12 cellular contexts compared by ENCODE assay signal in genomic region chr19:50772408-50773311, GRCh38. TPM values are rescaled to one million over a fixed set of nuclear protein-coding genes. Genes with fewer than 3 reads are reported as not detected.
A peak's percentile ranks its signal among the peaks of the same experiment; 100 is the strongest.
DNase-seq lines count a peak whose midpoint lies in the region; ATAC-seq, FAIRE-seq and TF ChIP-seq lines count a peak whose summit lies in the region.
"Had no signal": no experiment of that assay in that cellular context is flagged by ENCODE, and none has a peak within 500 bp of the region (broad histone marks: within the 10 kb centered on the region; RNA-seq: fewer than 3 reads in every experiment).

No MANE protein-coding gene starts in this region.

- TF ChIP-seq CTCF in GM12865 (IDR thresholded peaks at IDR 0.05; ENCODE audit: insufficient read depth, low read depth, low read length, missing control alignments): no peak
- TF ChIP-seq CTCF in H1 (IDR thresholded peaks at IDR 0.05; ENCODE audit: control extremely low read depth in 1 of 3, insufficient read depth in 1 of 3, low read depth in 1 of 3, low read length in 3 of 3): no peak
- TF ChIP-seq CTCF in sigmoid colon (IDR thresholded peaks at IDR 0.05): no peak

- FAIRE-seq in H1 (lab: Jason Lieb, UNC): peak; percentile 84
- FAIRE-seq: islet of Langerhans had no signal

- H2BK15ac ChIP-seq in H1 (ENCODE audit: low read length): no peak overlapping the region

- H3K56ac ChIP-seq in H1 (replicated peaks; ENCODE audit: insufficient read length, low read depth, low read length): no peak overlapping the region

- H2AFZ ChIP-seq in H1 (ENCODE audit: low read length): no peak overlapping the region

- no peak overlapping the region for H2BK12ac ChIP-seq in H1 (ENCODE audit: low read depth, low read length)

- no peaks in the 10 kb centered on the region for H3K79me2 ChIP-seq in H1 (ENCODE audit: control insufficient read depth in 1 of 2, insufficient read depth in 2 of 2, low read length in 2 of 2)

- H3K9me3 ChIP-seq in H1 (ENCODE audit: insufficient read depth in 2 of 2, low read depth in 1 of 2, low read length in 1 of 2): no peaks in the 10 kb centered on the region; a peak in 1 of 4 replicates
- H3K9me3 ChIP-seq in sigmoid colon: peaks cover 0 to 4% (median 0%) of the 10 kb centered on the region in 4 donors

- no peak overlapping the region for H3K4ac ChIP-seq in H1 (replicated peaks; ENCODE audit: insufficient read length, low read depth, low read length)

- H2BK20ac ChIP-seq in H1 (ENCODE audit: low read length): no peak overlapping the region

- no peaks in the 10 kb centered on the region for H3K79me1 ChIP-seq in H1 (ENCODE audit: low read depth, low read length)

- H3K36me3 ChIP-seq in H1 (ENCODE audit: control insufficient read depth in 2 of 4, insufficient read depth in 4 of 4, low read length in 3 of 4) (no peaks in the 10 kb centered on the region), sigmoid colon (no peaks in the 10 kb centered on the region)

- no peak overlapping the region for H3K9ac ChIP-seq in H1 (replicated peaks in 1 of 4; ENCODE audit: extremely low read depth in 1 of 4, low read depth in 3 of 4, low read length in 3 of 4)

- TF ChIP-seq RAD21 in H1 (IDR thresholded peaks at IDR 0.05 in 1 of 2, conservative IDR thresholded peaks at IDR 0.05 in 1 of 2; ENCODE audit: low read depth in 2 of 2, low read length in 2 of 2): no peak

- no peaks in the 10 kb centered on the region for H3K23me2 ChIP-seq in H1 (ENCODE audit: low read depth, low read length)

- H3K4me2 ChIP-seq in H1 (ENCODE audit: insufficient read depth in 1 of 2, low read depth in 2 of 2, low read length in 2 of 2): no peak overlapping the region

- intact Hi-C loops in sigmoid colon (cut with DNase I): no loop called here

- DNase-seq in GM12865 (ENCODE audit: low read depth) (peak; percentile 41), NCI-H226 (peak; percentile 8), H1 (ENCODE audit: low read depth in 1 of 2, low spot score in 2 of 2) (no peak), sigmoid colon (no peak)
- DNase-seq: CD8-positive, alpha-beta T cell; erythroblast; naive thymus-derived CD4-positive, alpha-beta T cell; NCI-H1417 treated with DMSO at 0.1 percent for 48 hours had no signal

- H3K4me3 ChIP-seq in GM12865 (ENCODE audit: low read depth, low read length) (no peak overlapping the region), H1 (ENCODE audit: extremely low read depth in 1 of 4, insufficient read depth in 2 of 4, low read depth in 3 of 4, low read length in 4 of 4) (no peak overlapping the region), sigmoid colon (no peak overlapping the region)
- H3K4me3 ChIP-seq: skin epidermis had no signal

- no peak overlapping the region for H3K18ac ChIP-seq in H1 (ENCODE audit: extremely low read depth, low read length)

- H3K4me1 ChIP-seq in H1 (replicated peaks in 1 of 4; ENCODE audit: control insufficient read depth in 3 of 4, insufficient read depth in 4 of 4, low read length in 3 of 4): peaks cover 0 to 2% (median under 1%) of the 10 kb centered on the region in 4 experiments; a peak in 2 of 7 replicates
- H3K4me1 ChIP-seq in sigmoid colon: no peaks in the 10 kb centered on the region

- H3K14ac ChIP-seq in H1 (ENCODE audit: insufficient read length): no peak overlapping the region

- no peaks in the 10 kb centered on the region for H4K20me1 ChIP-seq in H1 (replicated peaks in 1 of 2; ENCODE audit: control insufficient read depth in 1 of 2, insufficient read depth in 2 of 2, low read length in 2 of 2)

- no peak overlapping the region for H2BK5ac ChIP-seq in H1 (ENCODE audit: low read depth, low read length)

- POLR2A ChIA-PET in H1 (lab: Charles Lee; ENCODE audit: partially characterized antibody): interaction anchor here (0.7 kb wide), 1 partner anchor 71 kb away, joined by 3 read pairs; no protein-coding TSS in a partner anchor

- no peak overlapping the region for H2BK120ac ChIP-seq in H1 (replicated peaks; ENCODE audit: low read depth, low read length)

- TF ChIP-seq POLR2A in H1 (IDR thresholded peaks at IDR 0.05; ENCODE audit: control extremely low read depth in 1 of 2, low read depth in 2 of 2, low read length in 2 of 2) (no peak), sigmoid colon (IDR thresholded peaks at IDR 0.05) (no peak)

- no peak overlapping the region for H4K5ac ChIP-seq in H1 (ENCODE audit: insufficient read length, low read depth, low read length)

- CTCF ChIA-PET in H1 (lab: Charles Lee; ENCODE audit: partially characterized antibody): interaction anchor here (1.0 to 2.6 kb wide), 3 partner anchors 48 to 103 kb away, joined by 3 to 7 read pairs (median 4); no protein-coding TSS in a partner anchor

- no peak overlapping the region for H3K27ac ChIP-seq in H1 (ENCODE audit: low read depth, low read length)
- H3K27ac ChIP-seq in sigmoid colon: no peak overlapping the region
- H3K27ac ChIP-seq: skin epidermis had no signal

- no peak overlapping the region for H4K91ac ChIP-seq in H1 (replicated peaks; ENCODE audit: insufficient read length, low read length)

- H2AK5ac ChIP-seq in H1 (ENCODE audit: low read depth, low read length): no peak overlapping the region

- WGBS in H1 (ENCODE audit: extremely low coverage in 1 of 2, insufficient coverage in 1 of 2, insufficient read length in 1 of 2, insufficient replicate concordance in 2 of 2, low coverage in 1 of 2, low lambda C conversion rate in 2 of 2, missing lambda C conversion rate in 1 of 2), 2 experiments: 82% methylated on average over 6 of the region's 6 CpGs; no CpG with 5 or more reads in 1 of the 2 experiments
- 66 to 76% methylated on average over 6 of the region's 6 CpGs for WGBS in sigmoid colon, 2 donors

- TF ChIP-seq EP300 in H1 (IDR thresholded peaks at IDR 0.05; ENCODE audit: borderline replicate concordance in 1 of 2, low read depth in 2 of 2, low read length in 2 of 2): no peak
- TF ChIP-seq EP300 in sigmoid colon (IDR thresholded peaks at IDR 0.05): no peak

- H3K27me3 ChIP-seq in H1 (replicated peaks in 1 of 4; ENCODE audit: control insufficient read depth in 3 of 4, extremely low read depth in 1 of 4, insufficient read depth in 3 of 4, low read length in 3 of 4) (peaks cover 1 to 28% (median 9%) of the 10 kb centered on the region in 4 experiments), sigmoid colon (peaks cover 2 to 56% (median 28%) of the 10 kb centered on the region in 3 donors)

- no peak overlapping the region for H4K8ac ChIP-seq in H1 (ENCODE audit: extremely low read depth, insufficient read depth, low read length)

- ATAC-seq in GM18867 (IDR thresholded peaks at IDR 0.05; ENCODE audit: unreplicated experiment): no peak
- ATAC-seq in GM19351 (IDR thresholded peaks at IDR 0.05; ENCODE audit: unreplicated experiment): no peak
- ATAC-seq: CD8-positive, alpha-beta T cell; naive thymus-derived CD4-positive, alpha-beta T cell had no signal

- no peak overlapping the region for H3K23ac ChIP-seq in H1 (ENCODE audit: insufficient read length)

RNA-seq across cellular contexts. Expression of gene GPR32, which starts 2.4 kb away (rescaled TPM):
- total RNA-seq in H1 (2021; fragmentation: NEBNext Ultra II Directional; extraction: Animal tissue kit (Norgen Biotek cat#: 25700)): not detected in 2 replicates
- not detected in 2 replicates for polyA plus RNA-seq in H1 (2011; rRNA removed)
- polyA plus RNA-seq in H1 (2011; cell fraction: cytosol; rRNA removed): not detected
- polyA plus RNA-seq in H1 (2011; cell fraction: nucleus; rRNA removed): not detected
- not detected in 4 replicates for polyA plus RNA-seq in H1 (2012, experiment 1 of 2)
- not detected for polyA plus RNA-seq in H1 (2012, experiment 2 of 2)
- polyA plus RNA-seq in H1 (2013, experiment 1 of 2): not detected
- not detected for polyA plus RNA-seq in H1 (2013, experiment 2 of 2)
- not detected in 2 replicates for polyA minus RNA-seq in H1 (2011; rRNA and poly(A)+ RNA removed)
- polyA minus RNA-seq in H1 (2011; cell fraction: cytosol; rRNA and poly(A)+ RNA removed): not detected
- polyA minus RNA-seq in H1 (2011; cell fraction: nucleus; rRNA and poly(A)+ RNA removed): not detected
- not detected for total RNA-seq in sigmoid colon
- not detected for polyA plus RNA-seq in sigmoid colon
- total RNA-seq: CD8-positive, alpha-beta T cell; naive thymus-derived CD4-positive, alpha-beta T cell had no signal
- polyA plus RNA-seq: naive thymus-derived CD4-positive, alpha-beta T cell had no signal

RNA-seq across cellular contexts. Expression of gene ACP4, which starts 17.6 kb away (rescaled TPM):
- total RNA-seq in H1 (2021; fragmentation: NEBNext Ultra II Directional; extraction: Animal tissue kit (Norgen Biotek cat#: 25700)): not detected in 2 replicates
- not detected in 2 replicates for polyA plus RNA-seq in H1 (2011; rRNA removed)
- not detected for polyA plus RNA-seq in H1 (2011; cell fraction: cytosol; rRNA removed)
- polyA plus RNA-seq in H1 (2011; cell fraction: nucleus; rRNA removed): not detected
- polyA plus RNA-seq in H1 (2012, experiment 1 of 2): not detected in 4 replicates
- not detected for polyA plus RNA-seq in H1 (2012, experiment 2 of 2)
- polyA plus RNA-seq in H1 (2013, experiment 1 of 2): not detected
- not detected for polyA plus RNA-seq in H1 (2013, experiment 2 of 2)
- not detected in 2 replicates for polyA minus RNA-seq in H1 (2011; rRNA and poly(A)+ RNA removed)
- polyA minus RNA-seq in H1 (2011; cell fraction: cytosol; rRNA and poly(A)+ RNA removed): not detected
- polyA minus RNA-seq in H1 (2011; cell fraction: nucleus; rRNA and poly(A)+ RNA removed): not detected
- total RNA-seq in sigmoid colon: not detected
- polyA plus RNA-seq in sigmoid colon: not detected
- total RNA-seq: CD8-positive, alpha-beta T cell; naive thymus-derived CD4-positive, alpha-beta T cell had no signal
- polyA plus RNA-seq: naive thymus-derived CD4-positive, alpha-beta T cell had no signal

RNA-seq across cellular contexts. Expression of gene CLEC11A, which starts 49.5 kb away (rescaled TPM):
- 4.3 and 5.2 TPM in 2 replicates for total RNA-seq in H1 (2021; fragmentation: NEBNext Ultra II Directional; extraction: Animal tissue kit (Norgen Biotek cat#: 25700))
- polyA plus RNA-seq in H1 (2011; rRNA removed) (17.4 and 22.5 TPM in 2 replicates), sigmoid colon (1 to 10 TPM; 2.1 to 6.1 (median 3.6) TPM)
- 10.3 TPM for polyA plus RNA-seq in H1 (2011; cell fraction: cytosol; rRNA removed)
- polyA plus RNA-seq in H1 (2011; cell fraction: nucleus; rRNA removed): 10.3 TPM
- 2.7 to 6.2 TPM (median 5.4 TPM) in 4 replicates for polyA plus RNA-seq in H1 (2012, experiment 1 of 2)
- polyA plus RNA-seq in H1 (2012, experiment 2 of 2): 3.1 TPM
- polyA plus RNA-seq in H1 (2013, experiment 1 of 2): 7.1 TPM
- polyA plus RNA-seq in H1 (2013, experiment 2 of 2): 6.2 TPM
- 0.16 TPM in 1 of 2 replicates, not detected in the other for polyA minus RNA-seq in H1 (2011; rRNA and poly(A)+ RNA removed)
- polyA minus RNA-seq in H1 (2011; cell fraction: cytosol; rRNA and poly(A)+ RNA removed): 1.8 TPM
- 6.7 TPM for polyA minus RNA-seq in H1 (2011; cell fraction: nucleus; rRNA and poly(A)+ RNA removed)
- 10 to 100 TPM in 3 of 4 donors, 1 to 10 TPM in 1; 9.5 to 20.2 (median 14.6) TPM for total RNA-seq in sigmoid colon

RNA-seq across cellular contexts. Expression of gene KLK1, which starts 50.9 kb away (rescaled TPM):
- 3.4 and 4.8 TPM in 2 replicates for total RNA-seq in H1 (2021; fragmentation: NEBNext Ultra II Directional; extraction: Animal tissue kit (Norgen Biotek cat#: 25700))
- polyA plus RNA-seq in H1 (2011; rRNA removed) (4.0 and 5.8 TPM in 2 replicates), sigmoid colon (100 to 1,000 TPM in 2 of 3 donors, 10 to 100 TPM in 1; 44.6 to 398 (median 277) TPM)
- 4.8 TPM for polyA plus RNA-seq in H1 (2011; cell fraction: cytosol; rRNA removed)
- polyA plus RNA-seq in H1 (2011; cell fraction: nucleus; rRNA removed): 7.1 TPM
- 5.2 to 6.7 TPM (median 5.7 TPM) in 4 replicates for polyA plus RNA-seq in H1 (2012, experiment 1 of 2)
- 4.1 TPM for polyA plus RNA-seq in H1 (2012, experiment 2 of 2)
- polyA plus RNA-seq in H1 (2013, experiment 1 of 2): 6.2 TPM
- polyA plus RNA-seq in H1 (2013, experiment 2 of 2): 5.8 TPM
- 0.63 and 1.4 TPM in 2 replicates for polyA minus RNA-seq in H1 (2011; rRNA and poly(A)+ RNA removed)
- 1.3 TPM for polyA minus RNA-seq in H1 (2011; cell fraction: cytosol; rRNA and poly(A)+ RNA removed)
- 2.9 TPM for polyA minus RNA-seq in H1 (2011; cell fraction: nucleus; rRNA and poly(A)+ RNA removed)
- total RNA-seq in sigmoid colon: not detected
- total RNA-seq: CD8-positive, alpha-beta T cell had no signal
- polyA plus RNA-seq: naive thymus-derived CD4-positive, alpha-beta T cell had no signal

RNA-seq across cellular contexts. Expression of gene SHANK1, which starts 53.1 kb away (rescaled TPM):
- 3.7 and 3.9 TPM in 2 replicates for total RNA-seq in H1 (2021; fragmentation: NEBNext Ultra II Directional; extraction: Animal tissue kit (Norgen Biotek cat#: 25700))
- 1.1 and 1.2 TPM in 2 replicates for polyA plus RNA-seq in H1 (2011; rRNA removed)
- 0.88 TPM for polyA plus RNA-seq in H1 (2011; cell fraction: cytosol; rRNA removed)
- polyA plus RNA-seq in H1 (2011; cell fraction: nucleus; rRNA removed): 7.0 TPM
- 2.6 to 5.1 TPM (median 3.8 TPM) in 4 replicates for polyA plus RNA-seq in H1 (2012, experiment 1 of 2)
- 1.4 TPM for polyA plus RNA-seq in H1 (2012, experiment 2 of 2)
- polyA plus RNA-seq in H1 (2013, experiment 1 of 2): 1.8 TPM
- polyA plus RNA-seq in H1 (2013, experiment 2 of 2): 1.1 TPM
- polyA minus RNA-seq in H1 (2011; rRNA and poly(A)+ RNA removed): 0.54 and 0.98 TPM in 2 replicates
- 3.0 TPM for polyA minus RNA-seq in H1 (2011; cell fraction: cytosol; rRNA and poly(A)+ RNA removed)
- polyA minus RNA-seq in H1 (2011; cell fraction: nucleus; rRNA and poly(A)+ RNA removed): 6.6 TPM
- total RNA-seq in sigmoid colon: 1 to 10 TPM in 2 of 4 donors, under 1 TPM in 2; under 0.01 to 1.2 (median 0.54) TPM
- under 1 TPM in 1 of 3 donors, not detected in 2; 0.19 TPM for polyA plus RNA-seq in sigmoid colon
- polyA plus RNA-seq: naive thymus-derived CD4-positive, alpha-beta T cell had no signal

Comparison
In these comparisons a context has a peak if more than half of its experiments do, and no peak if none do; other contexts are left out.
1. DNase-seq: peak in GM12865 (single experiment) and NCI-H226 (single experiment); none in H1 (0 of 2) and sigmoid colon (single experiment).